Comparison of ENCODE assay signal across 1 cellular context in the genomic region with DNA sequence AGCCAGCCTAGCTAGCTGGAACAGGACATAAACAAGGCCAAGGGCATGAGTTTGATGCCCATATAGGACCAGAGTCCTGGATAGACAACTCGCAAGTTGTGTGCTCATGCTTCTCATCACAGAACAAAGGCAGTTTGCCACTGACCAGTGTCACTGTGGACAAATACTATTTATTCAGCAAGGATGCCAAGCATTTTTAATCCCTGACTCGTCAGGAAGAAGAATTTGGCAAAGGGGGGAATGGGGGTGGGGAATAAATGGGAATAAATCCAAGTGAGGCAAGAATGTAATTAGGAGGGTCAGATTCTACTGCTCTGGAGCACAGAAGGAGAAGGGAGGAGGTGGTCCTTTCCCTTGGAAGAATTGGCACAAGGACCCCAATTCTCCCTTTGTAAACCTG.
TF ChIP-seq lines count a peak whose summit lies in the region.

No MANE protein-coding gene starts in this region.

TF ChIP-seq in A549, 52 proteins besides CTCF, POLR2A, EP300 and RAD21 (continued from another document):
- TF ChIP-seq JUN (IDR thresholded peaks at IDR 0.05) (0 out of 5 replicates have a peak, but pooled peaks of 1 of the 2 experiments have one; percentile 42), HOXB13 (CRISPR knock-in tag; IDR thresholded peaks at IDR 0.05; ENCODE audit: low read depth) (no peak), MAFK (IDR thresholded peaks at IDR 0.05; ENCODE audit: partially characterized antibody) (no peak)
